In the genomic region with DNA sequence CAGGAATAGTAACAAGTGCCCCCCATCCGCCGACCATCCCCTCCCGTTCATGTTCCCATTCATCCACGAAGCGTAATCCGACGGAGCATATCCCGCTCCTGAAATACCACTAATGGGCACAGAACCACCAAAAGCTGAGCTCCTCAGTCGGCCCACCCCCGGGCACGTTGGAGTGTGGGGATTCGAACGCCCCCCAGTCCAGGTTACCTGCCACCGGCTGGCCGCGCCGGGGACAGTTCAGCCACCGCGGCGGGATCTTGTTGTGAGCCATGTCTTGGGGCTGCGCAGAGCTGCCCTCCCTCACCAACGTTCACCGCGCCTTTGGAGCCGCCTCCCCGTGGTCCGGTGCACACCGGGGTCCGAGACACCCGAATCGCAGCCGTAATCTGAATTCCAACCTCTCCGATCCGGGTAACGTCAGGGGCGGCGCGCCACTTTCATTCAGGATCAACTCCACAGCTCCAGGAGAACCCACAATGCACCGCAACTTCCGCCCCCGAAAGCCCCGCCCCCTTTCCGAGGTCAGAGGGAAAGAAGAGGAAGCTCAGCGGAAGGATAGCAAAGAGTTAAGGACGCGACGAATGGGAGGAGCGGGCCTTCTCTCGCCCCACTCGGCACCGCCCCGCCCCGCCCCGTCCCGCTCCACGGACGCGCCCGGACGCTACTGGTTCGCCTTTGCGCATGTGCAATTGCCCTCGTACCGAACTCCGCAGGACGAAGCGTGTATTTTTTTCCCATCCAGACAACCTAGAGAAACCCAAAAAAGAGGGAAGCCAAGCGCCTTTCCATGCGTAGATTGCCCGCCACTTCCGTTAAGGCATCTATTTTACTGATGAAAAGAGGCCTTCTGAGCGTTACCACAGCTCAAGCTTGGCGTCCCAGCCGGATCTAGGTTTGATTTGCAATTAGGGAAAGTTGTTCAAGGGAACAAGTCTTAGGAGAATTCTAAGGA, we compare ENCODE assay signal across 8 cellular contexts.
DNase-seq lines count a peak whose midpoint lies in the region; ATAC-seq lines count a peak whose summit lies in the region.

A gene (minus strand): TSS at position 480 of the 952 bp plus-strand sequence. CDS start 209 bp downstream, at position 271.

- peaks cover 28% of the 10 kb centered on the region for H3K4me1 Mint-ChIP-seq in central memory CD8-positive, alpha-beta T cell

- H3K36me3 Mint-ChIP-seq in central memory CD8-positive, alpha-beta T cell (ENCODE audit: insufficient read depth), result peaks cover 11% of the 10 kb centered on the region

- H3K27me3 Mint-ChIP-seq in central memory CD8-positive, alpha-beta T cell, result no peaks in the 10 kb centered on the region

- ATAC-seq in GM19023 (IDR thresholded peaks at IDR 0.05; ENCODE audit: unreplicated experiment), result peak; percentile 97
- ATAC-seq in HG03280 (IDR thresholded peaks at IDR 0.05; ENCODE audit: unreplicated experiment), result peak; percentile 99
- peak; percentile 99 for ATAC-seq in central memory CD8-positive, alpha-beta T cell (replicated peaks; ENCODE audit: extremely low read depth, poor library complexity, severe bottlenecking)

- peak within 1 kb of the TSS; percentile 97 for H3K4me3 Mint-ChIP-seq in central memory CD8-positive, alpha-beta T cell

- H3K9me3 Mint-ChIP-seq in central memory CD8-positive, alpha-beta T cell, result no peaks in the 10 kb centered on the region

- H3K27ac Mint-ChIP-seq in central memory CD8-positive, alpha-beta T cell (ENCODE audit: low read depth), result peak within 1 kb of the TSS; percentile 96

- DNase-seq in AG08396 (ENCODE audit: low spot score) (peak; percentile 99), NCI-H345 treated with DMSO at 0.1 percent for 48 hours (lab: John Stamatoyannopoulos, UW; ENCODE audit: unreplicated experiment) (peak; percentile 95), iris pigment epithelial cell (ENCODE audit: low read depth) (peak; percentile 98)
- peak; percentile 95 to 98 (median 96) for DNase-seq in activated CD4-positive, CD25-positive, alpha-beta regulatory T cell (lab: John Stamatoyannopoulos, UW)
- peak; percentile 92 to 93 for DNase-seq in central memory CD8-positive, alpha-beta T cell (ENCODE audit: low spot score in 2 of 2)
- peak; percentile 97 to 99 for DNase-seq in stimulated activated CD4-positive, alpha-beta T cell treated with anti-CD3 and anti-CD28 coated beads, Interleukin-12 subunit alpha, Interleukin-12 subunit beta, amount 100 ng/mL, for 24 hours (ENCODE audit: low read depth in 2 of 2)

Comparison
In these comparisons a context has a peak if more than half of its experiments do, and no peak if none do; other contexts are left out.
1. Peak in every context shown above with its lines: DNase-seq and ATAC-seq.